In genomic region chr4:38078590-38079381, GRCh38 we compare ENCODE assay signal across 8 cellular contexts.
DNase-seq lines count a peak whose midpoint lies in the region; ATAC-seq and TF ChIP-seq lines count a peak whose summit lies in the region.

No MANE protein-coding gene starts in this region.

- H3K4me3 Mint-ChIP-seq in endodermal cell = no peak overlapping the region

- peak overlapping the region; percentile 16 for H3K27ac ChIP-seq in muscle layer of colon (ENCODE audit: low read depth, low read length)
- no peak overlapping the region for H3K27ac ChIP-seq in endodermal cell (ENCODE audit: low read depth, low read length)

- no peak for TF ChIP-seq CTCF in endodermal cell (conservative IDR thresholded peaks at IDR 0.05)

- DNase-seq in Ammon's horn (ENCODE audit: low spot score) = peak; percentile 41
- peak; percentile 79 for DNase-seq in brain pericyte (ENCODE audit: low read depth, low spot score)
- DNase-seq in ACHN = no peak
- DNase-seq in NCI-H2029 treated with DMSO at 0.1 percent for 48 hours (lab: John Stamatoyannopoulos, UW) = no peak
- DNase-seq in endodermal cell = no peak
- DNase-seq in activated CD4-positive, CD25-positive, alpha-beta regulatory T cell (lab: John Stamatoyannopoulos, UW) = no peak

- in situ Hi-C loops in ACHN (cut with HindIII; ENCODE audit: low pct_ligation_motif_present, low pct_unique_long_range_greater_than_20kb, low sequenced_read_pairs) = no loop called here

- H3K4me3 ChIP-seq in muscle layer of colon (ENCODE audit: low read depth in 1 of 2, low read length in 2 of 2) (no peak overlapping the region), endodermal cell (ENCODE audit: low read length) (no peak overlapping the region)

- ATAC-seq in HG02642 (IDR thresholded peaks at IDR 0.05; ENCODE audit: poor library complexity, unreplicated experiment) = peak; percentile 35

- no peaks in the 10 kb centered on the region for H3K9me3 Mint-ChIP-seq in endodermal cell

- 93 to 100% methylated on average over 4 to 6 of the region's 6 CpGs for WGBS in endodermal cell (ENCODE audit: insufficient coverage in 1 of 2, insufficient read length in 1 of 2), 2 experiments

- H3K36me3 ChIP-seq in muscle layer of colon (ENCODE audit: insufficient read depth, low read length) (peaks cover 13% of the 10 kb centered on the region), endodermal cell (ENCODE audit: control insufficient read depth, insufficient read depth, low read length) (peaks cover 5% of the 10 kb centered on the region)

- peaks cover 44% of the 10 kb centered on the region for H3K36me3 Mint-ChIP-seq in endodermal cell (ENCODE audit: low read depth)

- H3K27me3 Mint-ChIP-seq in endodermal cell (ENCODE audit: insufficient read depth) = no peaks in the 10 kb centered on the region

- peaks cover 64% of the 10 kb centered on the region for H3K4me1 ChIP-seq in muscle layer of colon (ENCODE audit: insufficient read depth, low read length)
- H3K4me1 ChIP-seq in endodermal cell (ENCODE audit: control insufficient read depth, insufficient read depth, low read length) = no peaks in the 10 kb centered on the region

- H3K9me3 ChIP-seq in muscle layer of colon (ENCODE audit: low read length) (no peaks in the 10 kb centered on the region), endodermal cell (ENCODE audit: control insufficient read depth, low read length) (no peaks in the 10 kb centered on the region)

- H3K27ac Mint-ChIP-seq in endodermal cell = no peak overlapping the region

- H3K27me3 ChIP-seq in muscle layer of colon (ENCODE audit: control insufficient read depth in 1 of 2, insufficient read depth in 2 of 2, low read length in 2 of 2) = no peaks in the 10 kb centered on the region
- no peaks in the 10 kb centered on the region for H3K27me3 ChIP-seq in endodermal cell (ENCODE audit: control insufficient read depth, insufficient read depth, low read length, poor library complexity, severe bottlenecking)

- no peaks in the 10 kb centered on the region for H3K4me1 Mint-ChIP-seq in endodermal cell

- H3K9ac ChIP-seq in muscle layer of colon (ENCODE audit: low read length) (no peak overlapping the region), endodermal cell (ENCODE audit: extremely low read depth, low read length, poor library complexity, severe bottlenecking) (no peak overlapping the region)

Comparison
In these comparisons a context has a peak if more than half of its experiments do, and no peak if none do; other contexts are left out.
1. DNase-seq: peak in Ammon's horn (single experiment) and brain pericyte (single experiment); none in ACHN (single experiment), NCI-H2029 treated with DMSO at 0.1 percent for 48 hours (single experiment), endodermal cell (single experiment) and activated CD4-positive, CD25-positive, alpha-beta regulatory T cell (0 of 4).